ENCODE assay signal across 8 cellular contexts in the genomic region with DNA sequence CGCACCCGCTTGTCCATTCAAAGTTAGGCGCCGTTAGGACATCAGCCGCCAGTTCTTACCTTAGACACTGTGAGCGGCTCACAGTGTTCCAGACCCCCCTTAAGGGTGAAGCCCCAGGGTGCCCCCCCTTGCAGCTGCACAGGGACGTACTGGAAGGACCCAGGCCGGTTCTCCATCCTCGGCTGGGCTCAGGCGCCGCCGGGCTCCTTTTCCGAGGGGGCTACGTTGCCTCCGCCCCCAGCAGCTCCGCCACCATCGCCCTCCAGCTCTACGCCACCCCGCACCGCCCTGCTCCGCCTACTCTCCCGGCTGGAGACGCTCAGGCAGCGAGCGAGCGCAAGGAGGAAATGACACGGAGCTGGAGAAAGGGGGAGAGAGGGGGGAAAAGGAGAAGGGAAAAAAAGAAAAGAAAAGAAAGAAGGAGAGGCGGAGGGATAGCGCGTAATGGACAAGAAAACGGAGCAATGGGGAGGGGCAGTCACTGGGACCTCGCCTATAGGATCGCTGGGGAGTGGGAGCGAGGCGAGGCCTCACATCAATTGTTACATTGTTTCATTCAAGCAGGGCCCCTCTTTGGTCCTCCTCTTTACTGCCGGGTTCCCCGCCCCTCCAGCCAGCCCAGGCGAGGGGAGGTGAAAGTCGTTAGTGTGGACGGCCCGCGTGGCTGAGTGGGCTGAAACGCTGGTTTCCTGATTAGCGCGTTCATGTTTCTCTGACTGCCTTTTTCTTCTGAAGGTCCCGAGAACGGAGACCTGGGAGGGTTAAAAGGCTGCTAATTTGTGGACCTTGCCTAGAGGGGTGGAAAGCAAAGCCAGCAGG. TPM values are rescaled to one million over a fixed set of nuclear protein-coding genes. Genes with fewer than 3 reads are reported as not detected.
DNase-seq lines count a peak whose midpoint lies in the region; ATAC-seq and TF ChIP-seq lines count a peak whose summit lies in the region.

A gene with protein sequence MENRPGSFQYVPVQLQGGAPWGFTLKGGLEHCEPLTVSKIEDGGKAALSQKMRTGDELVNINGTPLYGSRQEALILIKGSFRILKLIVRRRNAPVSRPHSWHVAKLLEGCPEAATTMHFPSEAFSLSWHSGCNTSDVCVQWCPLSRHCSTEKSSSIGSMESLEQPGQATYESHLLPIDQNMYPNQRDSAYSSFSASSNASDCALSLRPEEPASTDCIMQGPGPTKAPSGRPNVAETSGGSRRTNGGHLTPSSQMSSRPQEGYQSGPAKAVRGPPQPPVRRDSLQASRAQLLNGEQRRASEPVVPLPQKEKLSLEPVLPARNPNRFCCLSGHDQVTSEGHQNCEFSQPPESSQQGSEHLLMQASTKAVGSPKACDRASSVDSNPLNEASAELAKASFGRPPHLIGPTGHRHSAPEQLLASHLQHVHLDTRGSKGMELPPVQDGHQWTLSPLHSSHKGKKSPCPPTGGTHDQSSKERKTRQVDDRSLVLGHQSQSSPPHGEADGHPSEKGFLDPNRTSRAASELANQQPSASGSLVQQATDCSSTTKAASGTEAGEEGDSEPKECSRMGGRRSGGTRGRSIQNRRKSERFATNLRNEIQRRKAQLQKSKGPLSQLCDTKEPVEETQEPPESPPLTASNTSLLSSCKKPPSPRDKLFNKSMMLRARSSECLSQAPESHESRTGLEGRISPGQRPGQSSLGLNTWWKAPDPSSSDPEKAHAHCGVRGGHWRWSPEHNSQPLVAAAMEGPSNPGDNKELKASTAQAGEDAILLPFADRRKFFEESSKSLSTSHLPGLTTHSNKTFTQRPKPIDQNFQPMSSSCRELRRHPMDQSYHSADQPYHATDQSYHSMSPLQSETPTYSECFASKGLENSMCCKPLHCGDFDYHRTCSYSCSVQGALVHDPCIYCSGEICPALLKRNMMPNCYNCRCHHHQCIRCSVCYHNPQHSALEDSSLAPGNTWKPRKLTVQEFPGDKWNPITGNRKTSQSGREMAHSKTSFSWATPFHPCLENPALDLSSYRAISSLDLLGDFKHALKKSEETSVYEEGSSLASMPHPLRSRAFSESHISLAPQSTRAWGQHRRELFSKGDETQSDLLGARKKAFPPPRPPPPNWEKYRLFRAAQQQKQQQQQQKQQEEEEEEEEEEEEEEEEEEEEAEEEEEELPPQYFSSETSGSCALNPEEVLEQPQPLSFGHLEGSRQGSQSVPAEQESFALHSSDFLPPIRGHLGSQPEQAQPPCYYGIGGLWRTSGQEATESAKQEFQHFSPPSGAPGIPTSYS (N-terminal part only) (minus strand): TSS at position 352 of the 819 bp plus-strand sequence. CDS start 176 bp downstream, at position 176.

- TF ChIP-seq CTCF in LNCaP clone FGC (IDR thresholded peaks at IDR 0.05; ENCODE audit: control insufficient read depth, extremely low read depth, insufficient read depth), result no peak
- TF ChIP-seq CTCF in colonic mucosa (IDR thresholded peaks at IDR 0.05), result no peak
- TF ChIP-seq CTCF in kidney epithelial cell (IDR thresholded peaks at IDR 0.05; ENCODE audit: insufficient read depth, low read length, poor library complexity, severe bottlenecking), result no peak

- H3K4me3 Mint-ChIP-seq in effector memory CD8-positive, alpha-beta T cell, result peak within 1 kb of the TSS in 1 of 2 donors; percentile 12

- ATAC-seq in effector memory CD8-positive, alpha-beta T cell (replicated peaks), result no peak
- ATAC-seq in HG02970 (IDR thresholded peaks at IDR 0.05; ENCODE audit: low FRiP score, unreplicated experiment), result no peak

- H3K4me1 Mint-ChIP-seq in effector memory CD8-positive, alpha-beta T cell (ENCODE audit: low read depth in 2 of 2), result no peaks in the 10 kb centered on the region

- H3K9ac ChIP-seq in colonic mucosa (ENCODE audit: low read depth in 2 of 2, low read length in 2 of 2) (peak within 1 kb of the TSS; percentile 49 to 70), skeletal muscle tissue (ENCODE audit: low read depth in 1 of 3, low read length in 3 of 3) (peak within 1 kb of the TSS in 1 of 3 donors; percentile 57)

- no peaks in the 10 kb centered on the region for H3K4me1 ChIP-seq in colonic mucosa
- H3K4me1 ChIP-seq in skeletal muscle tissue (ENCODE audit: control insufficient read depth in 3 of 3, insufficient read depth in 3 of 3, low read length in 3 of 3), result peaks cover 0 to 6% (median 0%) of the 10 kb centered on the region in 3 donors

- H3K27me3 ChIP-seq in colonic mucosa (no peaks in the 10 kb centered on the region), kidney epithelial cell (ENCODE audit: control insufficient read depth, insufficient read depth, low read length) (no peaks in the 10 kb centered on the region), skeletal muscle tissue (ENCODE audit: control insufficient read depth in 3 of 3, insufficient read depth in 3 of 3, low read length in 3 of 3) (peaks cover 0 to 10% (median 4%) of the 10 kb centered on the region in 3 donors)

- no peaks in the 10 kb centered on the region for H3K9me3 Mint-ChIP-seq in effector memory CD8-positive, alpha-beta T cell

- no peaks in the 10 kb centered on the region for H3K9me3 ChIP-seq in colonic mucosa
- no peaks in the 10 kb centered on the region for H3K9me3 ChIP-seq in skeletal muscle tissue (ENCODE audit: control insufficient read depth in 3 of 3, low read length in 3 of 3)

- H3K4me3 ChIP-seq in LNCaP clone FGC (ENCODE audit: low read depth, low read length), result peak within 1 kb of the TSS; percentile 31
- peak within 1 kb of the TSS; percentile 39 for H3K4me3 ChIP-seq in colonic mucosa
- peak within 1 kb of the TSS; percentile 54 for H3K4me3 ChIP-seq in kidney epithelial cell (ENCODE audit: low read depth, low read length)
- H3K4me3 ChIP-seq in skeletal muscle tissue (ENCODE audit: low read length in 3 of 3), result peak within 1 kb of the TSS; percentile 59 to 68 (median 66)

- peaks cover 29 to 55% of the 10 kb centered on the region in 2 donors for H3K27me3 Mint-ChIP-seq in effector memory CD8-positive, alpha-beta T cell

- H3K27ac Mint-ChIP-seq in effector memory CD8-positive, alpha-beta T cell, result no peak within 1 kb of the TSS

- H3K36me3 ChIP-seq in colonic mucosa (no peaks in the 10 kb centered on the region), kidney epithelial cell (ENCODE audit: control insufficient read depth, insufficient read depth, low read length) (no peaks in the 10 kb centered on the region), skeletal muscle tissue (ENCODE audit: control insufficient read depth in 3 of 3, insufficient read depth in 3 of 3, low read length in 3 of 3) (no peaks in the 10 kb centered on the region)

- intact Hi-C loops in colonic mucosa (cut with DNase I), result no loop called here

- H3K27ac ChIP-seq in colonic mucosa (peak within 1 kb of the TSS; percentile 50), skeletal muscle tissue (ENCODE audit: low read depth, low read length) (peak within 1 kb of the TSS; percentile 36)

- no peaks in the 10 kb centered on the region for H3K36me3 Mint-ChIP-seq in effector memory CD8-positive, alpha-beta T cell (ENCODE audit: insufficient read depth)

- DNase-seq in LNCaP clone FGC (ENCODE audit: low read depth) (no peak), colonic mucosa (peak; percentile 56), kidney epithelial cell (ENCODE audit: low read depth) (peak; percentile 25), NCI-H1436 treated with DMSO at 0.1 percent for 48 hours (lab: John Stamatoyannopoulos, UW) (no peak)
- DNase-seq in activated CD8-positive, alpha-beta memory T cell treated with anti-CD3 and anti-CD28 coated beads for 24 hours, result no peak
- DNase-seq in effector memory CD8-positive, alpha-beta T cell, result no peak

RNA-seq across cellular contexts. Expression of the gene that starts here (rescaled TPM):
- total RNA-seq in colonic mucosa (1 to 10 TPM; 2.2 to 3.3 TPM), kidney epithelial cell (6.1 and 7.5 TPM in 2 replicates), skeletal muscle tissue (3.7 TPM)

Comparison
In these comparisons a context has a peak if more than half of its experiments do, and no peak if none do; other contexts are left out.
1. DNase-seq: peak in colonic mucosa (single experiment) and kidney epithelial cell (single experiment); none in LNCaP clone FGC (single experiment), NCI-H1436 treated with DMSO at 0.1 percent for 48 hours (single experiment), activated CD8-positive, alpha-beta memory T cell treated with anti-CD3 and anti-CD28 coated beads for 24 hours (single experiment) and effector memory CD8-positive, alpha-beta T cell (0 of 3).
2. Peak in every context shown above with its lines, with median percentiles within 50 percentile points of each other: H3K4me3 ChIP-seq.